Comparison of ENCODE assay signal across 1 cellular context in the genomic region with DNA sequence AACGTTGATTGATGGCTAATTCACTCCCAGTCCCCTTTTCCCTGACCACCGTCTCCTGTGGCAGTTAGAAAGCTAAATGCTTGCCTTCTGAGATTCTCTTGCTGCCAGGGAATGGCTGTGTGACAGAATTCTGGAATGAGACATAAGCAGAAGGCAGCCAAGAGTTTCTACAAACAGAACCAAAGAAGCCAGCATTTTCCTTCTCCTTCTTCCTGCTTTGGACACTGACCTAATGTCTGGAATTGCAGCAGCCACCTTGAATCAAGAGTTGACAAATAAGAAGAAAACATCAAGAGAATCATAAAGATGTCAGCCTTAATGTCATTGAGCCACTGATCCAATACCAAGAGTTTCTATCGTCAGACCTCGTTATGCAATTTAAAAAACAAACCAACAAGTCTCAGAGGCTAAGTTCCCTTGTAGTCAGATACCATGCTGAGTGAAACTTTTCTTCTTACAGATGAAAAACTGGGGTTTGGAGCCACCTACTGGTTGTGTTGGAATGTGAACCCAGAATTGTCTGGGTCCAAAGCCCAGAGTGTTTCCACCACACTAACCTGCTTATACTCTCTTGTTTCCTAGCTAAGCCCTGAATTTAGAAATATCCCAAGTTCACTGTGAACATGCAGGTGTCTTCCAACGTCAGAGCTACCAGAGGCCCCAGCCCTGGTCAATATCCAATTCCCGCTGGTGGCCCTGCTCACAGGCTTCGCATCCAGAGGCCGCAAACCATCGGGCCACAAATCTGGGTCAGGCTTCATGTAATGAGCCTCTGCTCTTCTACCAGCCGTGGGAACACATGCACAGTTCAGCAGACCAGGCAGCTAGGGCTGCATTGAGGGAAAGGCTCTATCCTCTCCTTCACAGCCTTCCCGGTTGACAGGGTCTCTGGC.
TF ChIP-seq lines count a peak whose summit lies in the region.

No MANE protein-coding gene starts in this region.

TF ChIP-seq in GM23338, 12 proteins besides CTCF, POLR2A, EP300 and RAD21 (continued from another document):
- TF ChIP-seq, protein P1, sequence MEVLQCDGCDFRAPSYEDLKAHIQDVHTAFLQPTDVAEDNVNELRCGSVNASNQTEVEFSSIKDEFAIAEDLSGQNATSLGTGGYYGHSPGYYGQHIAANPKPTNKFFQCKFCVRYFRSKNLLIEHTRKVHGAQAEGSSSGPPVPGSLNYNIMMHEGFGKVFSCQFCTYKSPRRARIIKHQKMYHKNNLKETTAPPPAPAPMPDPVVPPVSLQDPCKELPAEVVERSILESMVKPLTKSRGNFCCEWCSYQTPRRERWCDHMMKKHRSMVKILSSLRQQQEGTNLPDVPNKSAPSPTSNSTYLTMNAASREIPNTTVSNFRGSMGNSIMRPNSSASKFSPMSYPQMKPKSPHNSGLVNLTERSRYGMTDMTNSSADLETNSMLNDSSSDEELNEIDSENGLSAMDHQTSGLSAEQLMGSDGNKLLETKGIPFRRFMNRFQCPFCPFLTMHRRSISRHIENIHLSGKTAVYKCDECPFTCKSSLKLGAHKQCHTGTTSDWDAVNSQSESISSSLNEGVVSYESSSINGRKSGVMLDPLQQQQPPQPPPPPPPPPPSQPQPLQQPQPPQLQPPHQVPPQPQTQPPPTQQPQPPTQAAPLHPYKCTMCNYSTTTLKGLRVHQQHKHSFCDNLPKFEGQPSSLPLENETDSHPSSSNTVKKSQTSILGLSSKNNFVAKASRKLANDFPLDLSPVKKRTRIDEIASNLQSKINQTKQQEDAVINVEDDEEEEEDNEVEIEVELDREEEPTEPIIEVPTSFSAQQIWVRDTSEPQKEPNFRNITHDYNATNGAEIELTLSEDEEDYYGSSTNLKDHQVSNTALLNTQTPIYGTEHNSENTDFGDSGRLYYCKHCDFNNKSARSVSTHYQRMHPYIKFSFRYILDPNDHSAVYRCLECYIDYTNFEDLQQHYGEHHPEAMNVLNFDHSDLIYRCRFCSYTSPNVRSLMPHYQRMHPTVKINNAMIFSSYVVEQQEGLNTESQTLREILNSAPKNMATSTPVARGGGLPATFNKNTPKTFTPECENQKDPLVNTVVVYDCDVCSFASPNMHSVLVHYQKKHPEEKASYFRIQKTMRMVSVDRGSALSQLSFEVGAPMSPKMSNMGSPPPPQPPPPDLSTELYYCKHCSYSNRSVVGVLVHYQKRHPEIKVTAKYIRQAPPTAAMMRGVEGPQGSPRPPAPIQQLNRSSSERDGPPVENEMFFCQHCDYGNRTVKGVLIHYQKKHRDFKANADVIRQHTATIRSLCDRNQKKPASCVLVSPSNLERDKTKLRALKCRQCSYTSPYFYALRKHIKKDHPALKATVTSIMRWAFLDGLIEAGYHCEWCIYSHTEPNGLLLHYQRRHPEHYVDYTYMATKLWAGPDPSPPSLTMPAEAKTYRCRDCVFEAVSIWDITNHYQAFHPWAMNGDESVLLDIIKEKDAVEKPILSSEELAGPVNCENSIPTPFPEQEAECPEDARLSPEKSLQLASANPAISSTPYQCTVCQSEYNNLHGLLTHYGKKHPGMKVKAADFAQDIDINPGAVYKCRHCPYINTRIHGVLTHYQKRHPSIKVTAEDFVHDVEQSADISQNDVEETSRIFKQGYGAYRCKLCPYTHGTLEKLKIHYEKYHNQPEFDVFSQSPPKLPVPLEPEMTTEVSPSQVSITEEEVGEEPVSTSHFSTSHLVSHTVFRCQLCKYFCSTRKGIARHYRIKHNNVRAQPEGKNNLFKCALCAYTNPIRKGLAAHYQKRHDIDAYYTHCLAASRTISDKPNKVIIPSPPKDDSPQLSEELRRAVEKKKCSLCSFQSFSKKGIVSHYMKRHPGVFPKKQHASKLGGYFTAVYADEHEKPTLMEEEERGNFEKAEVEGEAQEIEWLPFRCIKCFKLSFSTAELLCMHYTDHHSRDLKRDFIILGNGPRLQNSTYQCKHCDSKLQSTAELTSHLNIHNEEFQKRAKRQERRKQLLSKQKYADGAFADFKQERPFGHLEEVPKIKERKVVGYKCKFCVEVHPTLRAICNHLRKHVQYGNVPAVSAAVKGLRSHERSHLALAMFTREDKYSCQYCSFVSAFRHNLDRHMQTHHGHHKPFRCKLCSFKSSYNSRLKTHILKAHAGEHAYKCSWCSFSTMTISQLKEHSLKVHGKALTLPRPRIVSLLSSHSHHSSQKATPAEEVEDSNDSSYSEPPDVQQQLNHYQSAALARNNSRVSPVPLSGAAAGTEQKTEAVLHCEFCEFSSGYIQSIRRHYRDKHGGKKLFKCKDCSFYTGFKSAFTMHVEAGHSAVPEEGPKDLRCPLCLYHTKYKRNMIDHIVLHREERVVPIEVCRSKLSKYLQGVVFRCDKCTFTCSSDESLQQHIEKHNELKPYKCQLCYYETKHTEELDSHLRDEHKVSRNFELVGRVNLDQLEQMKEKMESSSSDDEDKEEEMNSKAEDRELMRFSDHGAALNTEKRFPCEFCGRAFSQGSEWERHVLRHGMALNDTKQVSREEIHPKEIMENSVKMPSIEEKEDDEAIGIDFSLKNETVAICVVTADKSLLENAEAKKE (CRISPR knock-in tag; IDR thresholded peaks at IDR 0.05), result no peak
- TF ChIP-seq STAT1 (IDR thresholded peaks at IDR 0.05; ENCODE audit: unreplicated experiment) (no peak), NANOG (IDR thresholded peaks at IDR 0.05; ENCODE audit: borderline replicate concordance) (no peak), EZH2 (IDR thresholded peaks at IDR 0.05; ENCODE audit: low read depth, unreplicated experiment) (no peak), ZNF331 (CRISPR knock-in tag; IDR thresholded peaks at IDR 0.05; ENCODE audit: low read depth) (no peak), EZH2phosphoT487 (IDR thresholded peaks at IDR 0.05; ENCODE audit: unreplicated experiment) (no peak)
- TF ChIP-seq, protein P2, sequence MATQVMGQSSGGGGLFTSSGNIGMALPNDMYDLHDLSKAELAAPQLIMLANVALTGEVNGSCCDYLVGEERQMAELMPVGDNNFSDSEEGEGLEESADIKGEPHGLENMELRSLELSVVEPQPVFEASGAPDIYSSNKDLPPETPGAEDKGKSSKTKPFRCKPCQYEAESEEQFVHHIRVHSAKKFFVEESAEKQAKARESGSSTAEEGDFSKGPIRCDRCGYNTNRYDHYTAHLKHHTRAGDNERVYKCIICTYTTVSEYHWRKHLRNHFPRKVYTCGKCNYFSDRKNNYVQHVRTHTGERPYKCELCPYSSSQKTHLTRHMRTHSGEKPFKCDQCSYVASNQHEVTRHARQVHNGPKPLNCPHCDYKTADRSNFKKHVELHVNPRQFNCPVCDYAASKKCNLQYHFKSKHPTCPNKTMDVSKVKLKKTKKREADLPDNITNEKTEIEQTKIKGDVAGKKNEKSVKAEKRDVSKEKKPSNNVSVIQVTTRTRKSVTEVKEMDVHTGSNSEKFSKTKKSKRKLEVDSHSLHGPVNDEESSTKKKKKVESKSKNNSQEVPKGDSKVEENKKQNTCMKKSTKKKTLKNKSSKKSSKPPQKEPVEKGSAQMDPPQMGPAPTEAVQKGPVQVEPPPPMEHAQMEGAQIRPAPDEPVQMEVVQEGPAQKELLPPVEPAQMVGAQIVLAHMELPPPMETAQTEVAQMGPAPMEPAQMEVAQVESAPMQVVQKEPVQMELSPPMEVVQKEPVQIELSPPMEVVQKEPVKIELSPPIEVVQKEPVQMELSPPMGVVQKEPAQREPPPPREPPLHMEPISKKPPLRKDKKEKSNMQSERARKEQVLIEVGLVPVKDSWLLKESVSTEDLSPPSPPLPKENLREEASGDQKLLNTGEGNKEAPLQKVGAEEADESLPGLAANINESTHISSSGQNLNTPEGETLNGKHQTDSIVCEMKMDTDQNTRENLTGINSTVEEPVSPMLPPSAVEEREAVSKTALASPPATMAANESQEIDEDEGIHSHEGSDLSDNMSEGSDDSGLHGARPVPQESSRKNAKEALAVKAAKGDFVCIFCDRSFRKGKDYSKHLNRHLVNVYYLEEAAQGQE (IDR thresholded peaks at IDR 0.05; ENCODE audit: unreplicated experiment), result no peak
